Comparison of ENCODE assay signal across 8 cellular contexts in genomic region chr10:73494877-73495225, GRCh38. TPM values are rescaled to one million over a fixed set of nuclear protein-coding genes. Genes with fewer than 3 reads are reported as not detected.
DNase-seq lines count a peak whose midpoint lies in the region; ATAC-seq and TF ChIP-seq lines count a peak whose summit lies in the region.

No MANE protein-coding gene starts in this region.

- DNase-seq in GM12864 (ENCODE audit: low read depth) (no peak), T-cell (no peak), fibroblast of villous mesenchyme (ENCODE audit: low read depth) (peak; percentile 48), retinal pigment epithelial cell (ENCODE audit: low read depth) (no peak), NCI-H748 treated with DMSO at 0.1 percent for 48 hours (lab: John Stamatoyannopoulos, UW) (no peak), COLO829 (ENCODE audit: low spot score) (no peak), NCI-H69 (lab: John Stamatoyannopoulos, UW) (no peak)
- no peak for DNase-seq in activated CD4-positive, alpha-beta T cell treated with anti-CD3 and anti-CD28 coated beads, Interleukin-2, amount 50 U/mL, for 1 hour

- TF ChIP-seq CTCF in GM12864 (IDR thresholded peaks at IDR 0.05; ENCODE audit: low read depth, low read length, missing control alignments) (no peak), fibroblast of villous mesenchyme (IDR thresholded peaks at IDR 0.05; ENCODE audit: insufficient read depth, low read depth, low read length) (no peak), retinal pigment epithelial cell (conservative IDR thresholded peaks at IDR 0.05; ENCODE audit: low read depth, low read length) (no peak)

- peaks cover 57 to 60% (median 59%) of the 10 kb centered on the region in 3 donors for H3K4me1 Mint-ChIP-seq in T-cell

- H3K4me3 Mint-ChIP-seq in T-cell = peak overlapping the region; percentile 76 to 97 (median 97)

- peak overlapping the region; percentile 98 to 99 for H3K27ac Mint-ChIP-seq in T-cell

- H3K4me3 ChIP-seq in GM12864 (ENCODE audit: low read depth, low read length) (peak overlapping the region; percentile 94), fibroblast of villous mesenchyme (ENCODE audit: low read depth, low read length) (peak overlapping the region; percentile 94), retinal pigment epithelial cell (ENCODE audit: low read length) (peak overlapping the region; percentile 88)

- CTCF ChIA-PET in T-cell (lab: Charles Lee) = interaction anchor here in 1 of 2 donors (0.7 to 1.5 kb wide), 2 partner anchors 16 to 28 kb away, joined by 3 to 6 read pairs; no protein-coding TSS in a partner anchor

- peaks cover 3% of the 10 kb centered on the region for H3K36me3 Mint-ChIP-seq in T-cell

- no peak for ATAC-seq in T-cell (replicated peaks in 1 of 4)

- H3K9me3 Mint-ChIP-seq in T-cell = no peaks in the 10 kb centered on the region

- POLR2A ChIA-PET in T-cell (lab: Charles Lee) = interaction anchor here (0.6 to 1.1 kb wide), 6 partner anchors 17 to 399 kb away, joined by 3 read pairs; partner anchors contain the start of gene CFAP70 (in 1 of the 2)

- no peaks in the 10 kb centered on the region for H3K27me3 Mint-ChIP-seq in T-cell

RNA-seq across cellular contexts. Expression of gene PPP3CB, which starts 1.0 kb away (rescaled TPM):
- 10 to 100 TPM; 35.5 to 39.5 (median 37.0) TPM for total RNA-seq in T-cell
- 23.2 and 27.2 TPM in 2 replicates for total RNA-seq in fibroblast of villous mesenchyme
